24 cellular contexts compared by ENCODE assay signal in the genomic region with DNA sequence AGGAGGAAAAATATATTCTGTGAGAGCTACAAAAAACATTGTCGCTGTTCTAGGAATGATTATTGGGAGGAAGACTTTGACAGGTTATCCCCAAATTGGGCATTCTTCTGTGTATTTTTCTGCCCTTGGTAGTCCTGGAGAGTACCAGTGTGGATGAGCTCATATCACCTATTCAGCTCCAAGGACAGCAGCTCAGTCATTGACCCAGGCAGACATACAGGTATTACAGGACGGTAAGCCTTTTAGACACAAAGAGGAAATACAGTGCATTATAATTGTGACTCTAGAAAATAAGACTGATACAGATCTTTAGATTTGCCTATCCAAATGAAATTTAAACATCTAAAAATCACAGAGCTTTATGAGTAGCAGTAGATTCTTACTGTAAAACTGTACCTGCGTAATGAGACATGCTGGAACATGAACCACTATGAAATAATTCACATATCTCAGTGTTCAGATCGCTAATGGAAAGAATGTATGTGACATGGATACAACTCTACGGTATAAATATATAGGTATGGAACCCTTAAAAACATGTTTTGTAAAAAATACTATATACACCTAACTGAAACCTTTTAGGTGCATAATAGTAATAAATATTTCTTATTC.
"Had no signal": no experiment of that assay in that cellular context is flagged by ENCODE, and none has a peak within 500 bp of the region (broad histone marks: within the 10 kb centered on the region; RNA-seq: fewer than 3 reads in every experiment).

No MANE protein-coding gene starts in this region.

- H3K9me3 ChIP-seq: esophagus squamous epithelium, mucosa of descending colon, right atrium auricular region, stomach, thoracic aorta, tibial nerve, upper lobe of right lung, uterus had no signal

- H3K4me2 ChIP-seq: neural progenitor cell had no signal

- DNase-seq: dorsolateral prefrontal cortex; effector CD4-positive, alpha-beta T cell; esophagus squamous epithelium; hypothalamus; immature natural killer cell; kidney; mesenchymal stem cell; mucosa of descending colon; naive B cell; stimulated activated CD4-positive, alpha-beta T cell treated with anti-CD3 and anti-CD28 coated beads, Interleukin-2, amount 100 ng/mL, for 24 hours; stimulated activated CD4-positive, alpha-beta T cell treated with anti-CD3 and anti-CD28 coated beads, Interleukin-4, amount 100 ng/mL, for 24 hours; stimulated activated naive CD4-positive, alpha-beta T cell treated with Interleukin-2 at 50 U/mL for 16 hours; stomach; upper lobe of right lung; uterus had no signal

- H3K4me1 ChIP-seq: neural progenitor cell, right atrium auricular region, stomach, tibial nerve, upper lobe of right lung, uterus had no signal

- H3K4me3 ChIP-seq: dorsolateral prefrontal cortex, esophagus squamous epithelium, lung, mucosa of descending colon, neural progenitor cell, right atrium auricular region, stomach, thoracic aorta, tibial nerve, upper lobe of right lung, uterus had no signal

- H2AFZ ChIP-seq: neural progenitor cell, parathyroid adenoma had no signal

- H3K79me2 ChIP-seq: parathyroid adenoma had no signal

- H3K36me3 ChIP-seq: esophagus squamous epithelium, neural progenitor cell, right atrium auricular region, stomach, thoracic aorta, tibial nerve, upper lobe of right lung, uterus had no signal

- ATAC-seq: left lobe of liver; mucosa of descending colon; sciatic nerve; stimulated activated effector memory CD8-positive, alpha-beta T cell treated with anti-CD3 and anti-CD28 coated beads, Interleukin-12 subunit alpha, Interleukin-12 subunit beta, amount 100 ng/mL, for 72 hours; upper lobe of right lung had no signal

- H3K27me3 ChIP-seq: dorsolateral prefrontal cortex, esophagus squamous epithelium, neural progenitor cell, right atrium auricular region, stomach, tibial nerve, upper lobe of right lung, uterus had no signal

- H3K27ac ChIP-seq: dorsolateral prefrontal cortex, neural progenitor cell, parathyroid adenoma, right atrium auricular region, stomach, thoracic aorta, tibial nerve, upper lobe of right lung, uterus had no signal

- H3K9ac ChIP-seq: neural progenitor cell, parathyroid adenoma had no signal
